In genomic region chr18:22988208-22988607, GRCh38 we compare ENCODE assay signal across 34 cellular contexts. TPM values are rescaled to one million over a fixed set of nuclear protein-coding genes. Genes with fewer than 3 reads are reported as not detected.
A peak's percentile ranks its signal among the peaks of the same experiment; 100 is the strongest.
DNase-seq lines count a peak whose midpoint lies in the region; ATAC-seq lines count a peak whose summit lies in the region.
"Had no signal": no experiment of that assay in that cellular context is flagged by ENCODE, and none has a peak within 500 bp of the region (broad histone marks: within the 10 kb centered on the region; RNA-seq: fewer than 3 reads in every experiment).

No MANE protein-coding gene starts in this region.

- no peaks in the 10 kb centered on the region for H3K79me1 ChIP-seq in trophoblast cell (ENCODE audit: low read length)

- H3K79me2 ChIP-seq in trophoblast cell (ENCODE audit: control insufficient read depth, insufficient read depth, low read length, poor library complexity), result no peaks in the 10 kb centered on the region

- no peak overlapping the region for H4K12ac ChIP-seq in trophoblast cell (ENCODE audit: low read depth, low read length)

- H3K4ac ChIP-seq in trophoblast cell (ENCODE audit: low read depth, low read length), result no peak overlapping the region

- H3K27me3 ChIP-seq in trophoblast cell (ENCODE audit: insufficient read depth, low read length), result no peaks in the 10 kb centered on the region
- H3K27me3 ChIP-seq: testis, uterus had no signal

- no peak overlapping the region for H4K8ac ChIP-seq in trophoblast cell (ENCODE audit: low read depth, low read length)

- no peak overlapping the region for H3K9ac ChIP-seq in trophoblast cell (ENCODE audit: low read length)
- H3K9ac ChIP-seq: SK-N-SH had no signal

- WGBS in trophoblast cell (ENCODE audit: extremely low coverage, insufficient coverage, insufficient read length), result no CpG with 5 or more reads among the region's 3 CpGs

- H3K4me3 Mint-ChIP-seq in activated naive CD8-positive, alpha-beta T cell treated with anti-CD3 and anti-CD28 coated beads, Interleukin-2, amount 10 ng/mL, durations not matched to agents 7 days and 5 days, result no peak overlapping the region
- H3K4me3 Mint-ChIP-seq in activated naive CD8-positive, alpha-beta T cell treated with anti-CD3 and anti-CD28 coated beads, Interleukin-2, amount 50 U/mL, for 24 hours, result no peak overlapping the region
- H3K4me3 Mint-ChIP-seq in memory B cell, result no peak overlapping the region
- H3K4me3 Mint-ChIP-seq: activated CD4-positive, alpha-beta memory T cell treated with anti-CD3 and anti-CD28 coated beads, Interleukin-2, amount 10 ng/mL, durations not matched to agents 7 days and 5 days; activated T-helper 17 cell treated with anti-CD3 and anti-CD28 coated beads, Interleukin-2, amount 50 U/mL, for 72 hours; CD14-positive monocyte; T-helper 1 cell treated with Interleukin-12 subunit alpha and Interleukin-12 subunit beta and Interleukin-4 antibody, amounts not matched to agents 30 μg/mL and 1 μg/mL, for 36 hours had no signal

- H3K36me3 ChIP-seq in trophoblast cell (ENCODE audit: control insufficient read depth in 1 of 2, insufficient read depth in 2 of 2, low read length in 2 of 2), result peaks cover under 1 to 5% of the 10 kb centered on the region in 2 experiments
- H3K36me3 ChIP-seq: uterus had no signal

- DNase-seq in activated naive CD8-positive, alpha-beta T cell treated with anti-CD3 and anti-CD28 coated beads, Interleukin-2, amount 10 ng/mL, durations not matched to agents 7 days and 5 days, result no peak
- no peak for DNase-seq in activated naive CD8-positive, alpha-beta T cell treated with anti-CD3 and anti-CD28 coated beads, Interleukin-2, amount 50 U/mL, for 24 hours
- DNase-seq in memory B cell (ENCODE audit: low spot score in 2 of 2) (no peak), epidermal melanocyte (ENCODE audit: insufficient read length, low spot score) (no peak), trophoblast cell (no peak)
- DNase-seq: activated CD4-positive, alpha-beta memory T cell treated with anti-CD3 and anti-CD28 coated beads, Interleukin-2, amount 10 ng/mL, durations not matched to agents 7 days and 5 days; activated CD4-positive, CD25-positive, alpha-beta regulatory T cell treated with anti-CD3 and anti-CD28 coated beads, Interleukin-2, amount 50 U/mL, for 72 hours; activated CD8-positive, alpha-beta memory T cell treated with anti-CD3 and anti-CD28 coated beads, Interleukin-2, amount 50 U/mL, for 48 hours; activated naive CD4-positive, alpha-beta T cell treated with anti-CD3 and anti-CD28 coated beads, Interleukin-2, amount 50 U/mL, for 16 hours; anterior cingulate cortex; Calu3; DMS79 treated with DMSO at 0.1 percent for 48 hours; GF-D8; islet precursor cell; left ventricle myocardium superior; naive B cell; NCI-H1436 treated with DMSO at 0.1 percent for 48 hours; NCI-H2107; NCI-H446 treated with DMSO at 0.1 percent for 48 hours; occipital lobe; OCI-M1; SK-N-SH; stimulated activated naive CD8-positive, alpha-beta T cell treated with anti-CD3 and anti-CD28 coated beads, Interleukin-15, Interleukin-2, amounts not matched to agents 100 U/mL and 50 U/mL, for 24 hours; testis; uterus had no signal

- H3K14ac ChIP-seq in trophoblast cell (ENCODE audit: low read length), result no peak overlapping the region

- H2BK120ac ChIP-seq in trophoblast cell (ENCODE audit: insufficient read depth, low read length, poor library complexity), result no peak overlapping the region

- no peak overlapping the region for H4K91ac ChIP-seq in trophoblast cell (ENCODE audit: low read depth, low read length)

- no peaks in the 10 kb centered on the region for H3K4me1 Mint-ChIP-seq in activated naive CD8-positive, alpha-beta T cell treated with anti-CD3 and anti-CD28 coated beads, Interleukin-2, amount 10 ng/mL, durations not matched to agents 7 days and 5 days
- H3K4me1 Mint-ChIP-seq in activated naive CD8-positive, alpha-beta T cell treated with anti-CD3 and anti-CD28 coated beads, Interleukin-2, amount 50 U/mL, for 24 hours, result no peaks in the 10 kb centered on the region
- no peaks in the 10 kb centered on the region for H3K4me1 Mint-ChIP-seq in memory B cell
- H3K4me1 Mint-ChIP-seq: activated CD4-positive, alpha-beta memory T cell treated with anti-CD3 and anti-CD28 coated beads, Interleukin-2, amount 10 ng/mL, durations not matched to agents 7 days and 5 days; activated T-helper 17 cell treated with anti-CD3 and anti-CD28 coated beads, Interleukin-2, amount 50 U/mL, for 72 hours; CD14-positive monocyte; naive B cell had no signal

- no peak overlapping the region for H3K4me3 ChIP-seq in trophoblast cell (ENCODE audit: low read depth, low read length)
- H3K4me3 ChIP-seq: K562, testis, uterus had no signal

- no peaks in the 10 kb centered on the region for H3K9me3 Mint-ChIP-seq in activated naive CD8-positive, alpha-beta T cell treated with anti-CD3 and anti-CD28 coated beads, Interleukin-2, amount 10 ng/mL, durations not matched to agents 7 days and 5 days
- no peaks in the 10 kb centered on the region for H3K9me3 Mint-ChIP-seq in activated naive CD8-positive, alpha-beta T cell treated with anti-CD3 and anti-CD28 coated beads, Interleukin-2, amount 50 U/mL, for 24 hours
- no peaks in the 10 kb centered on the region for H3K9me3 Mint-ChIP-seq in memory B cell
- H3K9me3 Mint-ChIP-seq: activated CD4-positive, alpha-beta memory T cell treated with anti-CD3 and anti-CD28 coated beads, Interleukin-2, amount 10 ng/mL, durations not matched to agents 7 days and 5 days; activated T-helper 17 cell treated with anti-CD3 and anti-CD28 coated beads, Interleukin-2, amount 50 U/mL, for 72 hours; CD14-positive monocyte; naive B cell; T-helper 1 cell treated with Interleukin-12 subunit alpha and Interleukin-12 subunit beta and Interleukin-4 antibody, amounts not matched to agents 30 μg/mL and 1 μg/mL, for 36 hours had no signal

- peak; percentile 54 for ATAC-seq in activated naive CD8-positive, alpha-beta T cell treated with anti-CD3 and anti-CD28 coated beads, Interleukin-2, amount 10 ng/mL, durations not matched to agents 7 days and 5 days (ENCODE audit: low read depth)
- no peak for ATAC-seq in activated naive CD8-positive, alpha-beta T cell treated with anti-CD3 and anti-CD28 coated beads, Interleukin-2, amount 50 U/mL, for 24 hours
- ATAC-seq in GM21381 (IDR thresholded peaks at IDR 0.05; ENCODE audit: unreplicated experiment) (peak; percentile 54), HG02884 (IDR thresholded peaks at IDR 0.05; ENCODE audit: unreplicated experiment) (peak; percentile 69), memory B cell (ENCODE audit: low read depth) (peak; percentile 42), HG02938 (IDR thresholded peaks at IDR 0.05; ENCODE audit: unreplicated experiment) (no peak)
- ATAC-seq: K562; left ventricle myocardium superior; stimulated activated naive CD8-positive, alpha-beta T cell treated with anti-CD3 and anti-CD28 coated beads, Interleukin-15, Interleukin-2, amounts not matched to agents 100 U/mL and 50 U/mL, for 24 hours had no signal

- H3K18ac ChIP-seq in trophoblast cell (ENCODE audit: low read length), result no peak overlapping the region

- no peak overlapping the region for H3K27ac Mint-ChIP-seq in activated naive CD8-positive, alpha-beta T cell treated with anti-CD3 and anti-CD28 coated beads, Interleukin-2, amount 10 ng/mL, durations not matched to agents 7 days and 5 days
- no peak overlapping the region for H3K27ac Mint-ChIP-seq in activated naive CD8-positive, alpha-beta T cell treated with anti-CD3 and anti-CD28 coated beads, Interleukin-2, amount 50 U/mL, for 24 hours
- no peak overlapping the region for H3K27ac Mint-ChIP-seq in memory B cell
- H3K27ac Mint-ChIP-seq: activated CD4-positive, alpha-beta memory T cell treated with anti-CD3 and anti-CD28 coated beads, Interleukin-2, amount 10 ng/mL, durations not matched to agents 7 days and 5 days; activated T-helper 17 cell treated with anti-CD3 and anti-CD28 coated beads, Interleukin-2, amount 50 U/mL, for 72 hours; CD14-positive monocyte; naive B cell; T-helper 1 cell treated with Interleukin-12 subunit alpha and Interleukin-12 subunit beta and Interleukin-4 antibody, amounts not matched to agents 30 μg/mL and 1 μg/mL, for 36 hours had no signal

- peaks cover 31% of the 10 kb centered on the region for H3K36me3 Mint-ChIP-seq in activated naive CD8-positive, alpha-beta T cell treated with anti-CD3 and anti-CD28 coated beads, Interleukin-2, amount 10 ng/mL, durations not matched to agents 7 days and 5 days
- peaks cover 43% of the 10 kb centered on the region for H3K36me3 Mint-ChIP-seq in activated naive CD8-positive, alpha-beta T cell treated with anti-CD3 and anti-CD28 coated beads, Interleukin-2, amount 50 U/mL, for 24 hours (ENCODE audit: low read depth)
- peaks cover 17% of the 10 kb centered on the region for H3K36me3 Mint-ChIP-seq in memory B cell

- no peaks in the 10 kb centered on the region for H3K4me1 ChIP-seq in trophoblast cell (ENCODE audit: control insufficient read depth in 1 of 2, insufficient read depth in 2 of 2, low read length in 2 of 2)
- H3K4me1 ChIP-seq: testis, uterus had no signal

- no peak overlapping the region for H2AFZ ChIP-seq in trophoblast cell (ENCODE audit: insufficient read depth, low read length, poor library complexity)

- no peak overlapping the region for H2AK5ac ChIP-seq in trophoblast cell (ENCODE audit: low read length)

- no peaks in the 10 kb centered on the region for H3K9me3 ChIP-seq in trophoblast cell (ENCODE audit: insufficient read depth, low read depth, low read length)
- H3K9me3 ChIP-seq: SK-N-SH, testis, uterus had no signal

- no peak overlapping the region for H3K4me2 ChIP-seq in trophoblast cell (ENCODE audit: low read length)
- H3K4me2 ChIP-seq: SK-N-SH had no signal

- H2BK12ac ChIP-seq in trophoblast cell (ENCODE audit: low read length), result no peak overlapping the region

- POLR2A ChIA-PET in activated naive CD8-positive, alpha-beta T cell treated with anti-CD3 and anti-CD28 coated beads, Interleukin-2, amount 10 ng/mL, durations not matched to agents 7 days and 5 days (lab: Charles Lee), result no interaction called here

- H2BK5ac ChIP-seq in trophoblast cell (ENCODE audit: low read depth, low read length, poor library complexity), result no peak overlapping the region

- H3K27me3 Mint-ChIP-seq in activated naive CD8-positive, alpha-beta T cell treated with anti-CD3 and anti-CD28 coated beads, Interleukin-2, amount 10 ng/mL, durations not matched to agents 7 days and 5 days, result no peaks in the 10 kb centered on the region
- H3K27me3 Mint-ChIP-seq in activated naive CD8-positive, alpha-beta T cell treated with anti-CD3 and anti-CD28 coated beads, Interleukin-2, amount 50 U/mL, for 24 hours, result no peaks in the 10 kb centered on the region
- H3K27me3 Mint-ChIP-seq in memory B cell, result no peaks in the 10 kb centered on the region
- H3K27me3 Mint-ChIP-seq: activated CD4-positive, alpha-beta memory T cell treated with anti-CD3 and anti-CD28 coated beads, Interleukin-2, amount 10 ng/mL, durations not matched to agents 7 days and 5 days; activated T-helper 17 cell treated with anti-CD3 and anti-CD28 coated beads, Interleukin-2, amount 50 U/mL, for 72 hours; naive B cell had no signal

- H3K27ac ChIP-seq in trophoblast cell (ENCODE audit: low read depth, low read length), result no peak overlapping the region
- H3K27ac ChIP-seq: 22Rv1, epithelial cell of prostate, testis, uterus had no signal

- H3K23ac ChIP-seq in trophoblast cell (ENCODE audit: low read length), result no peak overlapping the region

RNA-seq across cellular contexts. Expression of gene RBBP8, which starts 55.1 kb away (rescaled TPM):
- 10 to 100 TPM; 39.9 to 41.1 TPM for total RNA-seq in activated naive CD8-positive, alpha-beta T cell treated with anti-CD3 and anti-CD28 coated beads, Interleukin-2, amount 10 ng/mL, durations not matched to agents 7 days and 5 days
- 26.8 and 28.9 TPM in 2 replicates for polyA plus RNA-seq in trophoblast cell (2013)

Comparison
In these comparisons a context has a peak if more than half of its experiments do, and no peak if none do; other contexts are left out.
1. ATAC-seq: peak in activated naive CD8-positive, alpha-beta T cell treated with anti-CD3 and anti-CD28 coated beads, Interleukin-2, amount 10 ng/mL, durations not matched to agents 7 days and 5 days (single experiment), GM21381 (single experiment), HG02884 (single experiment) and memory B cell (single experiment); none in activated naive CD8-positive, alpha-beta T cell treated with anti-CD3 and anti-CD28 coated beads, Interleukin-2, amount 50 U/mL, for 24 hours (single experiment) and HG02938 (single experiment).